In the genomic region with DNA sequence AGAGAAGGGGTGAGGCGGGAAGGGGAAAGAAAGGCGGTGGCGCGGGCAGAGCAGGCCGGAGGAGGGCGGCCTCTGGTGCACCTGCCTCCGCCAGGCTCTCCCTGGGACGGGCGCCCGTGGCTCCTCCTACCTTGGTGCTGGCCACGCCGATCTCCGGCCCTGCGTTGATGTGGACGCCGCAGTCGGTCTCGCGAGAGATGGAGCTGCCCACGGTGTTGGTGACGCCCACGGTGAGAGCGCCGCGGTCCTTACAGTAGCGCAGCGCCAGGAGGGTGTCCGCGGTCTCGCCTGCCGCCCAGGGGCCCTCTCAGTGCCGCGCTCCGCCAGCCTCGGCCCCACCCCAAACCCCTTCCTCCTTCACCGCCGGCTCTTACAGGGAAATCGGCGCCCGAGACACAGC, we compare ENCODE assay signal across 8 cellular contexts. TPM values are rescaled to one million over a fixed set of nuclear protein-coding genes. Genes with fewer than 3 reads are reported as not detected.
A peak's percentile ranks its signal among the peaks of the same experiment; 100 is the strongest.
DNase-seq lines count a peak whose midpoint lies in the region; ATAC-seq and TF ChIP-seq lines count a peak whose summit lies in the region.

No MANE protein-coding gene starts in this region.

- H3K9ac ChIP-seq in Karpas-422 (ENCODE audit: low read length): peak overlapping the region; percentile 67

- POLR2A ChIA-PET in activated CD4-positive, alpha-beta memory T cell treated with anti-CD3 and anti-CD28 coated beads for 36 hours (lab: Charles Lee): interaction anchor here (1.0 to 1.6 kb wide), 2 partner anchors 15 to 21 kb away, joined by 3 to 7 read pairs; no protein-coding TSS in a partner anchor
- POLR2A ChIA-PET in GM10248 (lab: Yijun Ruan, JAX): no interaction called here

- H3K4me1 ChIP-seq in Karpas-422 (ENCODE audit: low read length) (no peaks in the 10 kb centered on the region), heart right ventricle (no peaks in the 10 kb centered on the region), tibial artery (no peaks in the 10 kb centered on the region)

- peak in 4 of 8 donors; percentile 25 to 89 (median 82) for ATAC-seq in heart right ventricle

- H3K27me3 Mint-ChIP-seq in activated CD4-positive, alpha-beta memory T cell treated with anti-CD3 and anti-CD28 coated beads for 36 hours: no peaks in the 10 kb centered on the region

- H3K27ac ChIP-seq in Karpas-422 (ENCODE audit: low read length) (no peak overlapping the region), heart right ventricle (peak overlapping the region in 1 of 10 donors; percentile 45), tibial artery (no peak overlapping the region)

- H3K79me2 ChIP-seq in Karpas-422 (ENCODE audit: low read length): no peaks in the 10 kb centered on the region

- H3K4me3 Mint-ChIP-seq in activated CD4-positive, alpha-beta memory T cell treated with anti-CD3 and anti-CD28 coated beads for 36 hours: peak overlapping the region; percentile 68

- H3K27me3 ChIP-seq in Karpas-422 (ENCODE audit: low read length): no peaks in the 10 kb centered on the region
- no peaks in the 10 kb centered on the region for H3K27me3 ChIP-seq in heart right ventricle
- H3K27me3 ChIP-seq in tibial artery: no peaks in the 10 kb centered on the region

- H2AFZ ChIP-seq in Karpas-422 (ENCODE audit: low read length): peak overlapping the region; percentile 19; the same call in 1 of the 2 replicates

- DNase-seq in Karpas-422: peak; percentile 85
- DNase-seq in activated CD4-positive, alpha-beta memory T cell treated with anti-CD3 and anti-CD28 coated beads for 36 hours: peak; percentile 90
- peak; percentile 52 to 75 for DNase-seq in heart right ventricle
- DNase-seq in stimulated activated CD4-positive, alpha-beta T cell treated with anti-CD3 and anti-CD28 coated beads, Interleukin-2, amount 100 ng/mL, for 4 hours (ENCODE audit: low read depth): peak; percentile 51
- no peak for DNase-seq in GM10248 (ENCODE audit: extremely low spot score)
- DNase-seq in KBM-7: no peak
- no peak for DNase-seq in tibial artery

- H3K9me3 Mint-ChIP-seq in activated CD4-positive, alpha-beta memory T cell treated with anti-CD3 and anti-CD28 coated beads for 36 hours: no peaks in the 10 kb centered on the region

- H3K4me1 Mint-ChIP-seq in activated CD4-positive, alpha-beta memory T cell treated with anti-CD3 and anti-CD28 coated beads for 36 hours (ENCODE audit: low read depth): peaks cover 2% of the 10 kb centered on the region

- H3K36me3 ChIP-seq in Karpas-422 (ENCODE audit: insufficient read depth, low read length) (no peaks in the 10 kb centered on the region), heart right ventricle (peaks cover 0 to 32% (median 0%) of the 10 kb centered on the region in 9 donors), tibial artery (peaks cover 0 to 13% (median 8%) of the 10 kb centered on the region in 3 donors)

- CTCF ChIA-PET in activated CD4-positive, alpha-beta memory T cell treated with anti-CD3 and anti-CD28 coated beads for 36 hours (lab: Charles Lee): interaction anchor here (1.2 to 4.2 kb wide), 5 partner anchors 9 to 158 kb away, joined by 4 to 155 read pairs (median 35); partner anchors contain the start of gene MAPK9
- CTCF ChIA-PET in GM10248 (lab: Yijun Ruan, JAX): interaction anchor here (2.7 to 4.6 kb wide), 4 partner anchors 9 to 20 kb away, joined by 10 to 42 read pairs (median 33); partner anchors contain the start of gene MAPK9

- peak in 1 of 9 donors; percentile 20 for TF ChIP-seq CTCF in heart right ventricle (IDR thresholded peaks at IDR 0.05)
- no peak for TF ChIP-seq CTCF in GM10248 (IDR thresholded peaks at IDR 0.05; ENCODE audit: control extremely low read depth, extremely low read depth, low read depth, missing control alignments)
- no peak for TF ChIP-seq CTCF in tibial artery (IDR thresholded peaks at IDR 0.05)

- H3K9me3 ChIP-seq in Karpas-422 (ENCODE audit: low read length) (no peaks in the 10 kb centered on the region), heart right ventricle (no peaks in the 10 kb centered on the region), tibial artery (no peaks in the 10 kb centered on the region)

- no peaks in the 10 kb centered on the region for H3K9me2 ChIP-seq in Karpas-422 (replicated peaks; ENCODE audit: insufficient read depth, low read length)

- no peaks in the 10 kb centered on the region for H4K20me1 ChIP-seq in Karpas-422 (ENCODE audit: insufficient read depth, low read depth, low read length)

- intact Hi-C loops in activated CD4-positive, alpha-beta memory T cell treated with anti-CD3 and anti-CD28 coated beads for 36 hours (cut with micrococcal nuclease): no loop called here
- intact Hi-C loops in heart right ventricle (cut with DNase I) (no loop called here), tibial artery (cut with DNase I; ENCODE audit: low total_unique reads) (no loop called here)

- H3K27ac Mint-ChIP-seq in activated CD4-positive, alpha-beta memory T cell treated with anti-CD3 and anti-CD28 coated beads for 36 hours: no peak overlapping the region

- 83 to 96% methylated on average over 39 to 40 of the region's 40 CpGs for WGBS in heart right ventricle, 2 donors

- H3K4me3 ChIP-seq in GM08714 (ENCODE audit: low read length) (peak overlapping the region; percentile 42; the same call in 1 of the 2 replicates), Karpas-422 (ENCODE audit: low read length) (peak overlapping the region; percentile 56; the same call in 1 of the 2 replicates), heart right ventricle (peak overlapping the region in 6 of 10 donors; percentile 5 to 48 (median 42)), tibial artery (no peak overlapping the region)

- in situ Hi-C loops in KBM-7 (cut with MboI; ENCODE audit: low pct_unique_long_range_greater_than_20kb, low sequenced_read_pairs): no loop called here

- peak overlapping the region; percentile 62 for H3K4me2 ChIP-seq in Karpas-422 (ENCODE audit: low read depth, low read length, poor library complexity, severe bottlenecking)

- no peaks in the 10 kb centered on the region for H3K36me3 Mint-ChIP-seq in activated CD4-positive, alpha-beta memory T cell treated with anti-CD3 and anti-CD28 coated beads for 36 hours

RNA-seq across cellular contexts. Expression of gene MAPK9, which starts 21.8 kb away (rescaled TPM):
- 26.8 and 33.0 TPM in 2 replicates for total RNA-seq in Karpas-422 (2014; rRNA removed; shearing (Covaris generic); ENCODE audit: low replicate concordance)
- 10 to 100 TPM; 41.7 to 43.2 TPM for total RNA-seq in activated CD4-positive, alpha-beta memory T cell treated with anti-CD3 and anti-CD28 coated beads for 36 hours
- 10 to 100 TPM; 30.2 to 47.4 (median 41.6) TPM for total RNA-seq in heart right ventricle
- polyA plus RNA-seq in heart right ventricle: 10 to 100 TPM; 13.9 to 14.4 TPM

RNA-seq across cellular contexts. Expression of gene GFPT2, which starts 39.5 kb away (rescaled TPM):
- total RNA-seq in Karpas-422 (2014; rRNA removed; shearing (Covaris generic); ENCODE audit: low replicate concordance): 11.7 TPM in 1 of 2 replicates, not detected in the other
- under 1 TPM; 0.12 to 0.15 TPM for total RNA-seq in activated CD4-positive, alpha-beta memory T cell treated with anti-CD3 and anti-CD28 coated beads for 36 hours
- total RNA-seq in heart right ventricle: 10 to 100 TPM in 4 of 10 donors, 1 to 10 TPM in 6; 2.5 to 19.4 (median 4.4) TPM
- polyA plus RNA-seq in heart right ventricle: 10 to 100 TPM in 1 of 2 donors, 1 to 10 TPM in 1; 9.3 to 12.7 TPM

Comparison
In these comparisons a context has a peak if more than half of its experiments do, and no peak if none do; other contexts are left out.
1. H3K4me3 ChIP-seq: peak in GM08714 (single experiment), Karpas-422 (single experiment) and heart right ventricle (6 of 10); none in tibial artery (0 of 2).
2. DNase-seq: peak in Karpas-422 (single experiment), activated CD4-positive, alpha-beta memory T cell treated with anti-CD3 and anti-CD28 coated beads for 36 hours (single experiment), heart right ventricle (2 of 2) and stimulated activated CD4-positive, alpha-beta T cell treated with anti-CD3 and anti-CD28 coated beads, Interleukin-2, amount 100 ng/mL, for 4 hours (single experiment); none in GM10248 (single experiment), KBM-7 (single experiment) and tibial artery (0 of 2).